10 cellular contexts compared by ENCODE assay signal in genomic region chr10:31864834-31865518, GRCh38.
DNase-seq lines count a peak whose midpoint lies in the region; ATAC-seq, FAIRE-seq and TF ChIP-seq lines count a peak whose summit lies in the region.
"Had no signal": no experiment of that assay in that cellular context is flagged by ENCODE, and none has a peak within 500 bp of the region (broad histone marks: within the 10 kb centered on the region; RNA-seq: fewer than 3 reads in every experiment).

No MANE protein-coding gene starts in this region.

- no peak overlapping the region for H2AFZ ChIP-seq in HCT116 (ENCODE audit: low read depth, low read length, poor library complexity, severe bottlenecking)
- H2AFZ ChIP-seq in trophoblast cell (ENCODE audit: insufficient read depth, low read length, poor library complexity), result no peak overlapping the region

- POLR2A ChIA-PET in HCT116 (lab: Charles Lee), result interaction anchor here (1.4 kb wide), 1 partner anchor 71 kb away, joined by 4 read pairs; no protein-coding TSS in a partner anchor

- H3K27me3 Mint-ChIP-seq in chondrocyte (ENCODE audit: low read depth), result no peaks in the 10 kb centered on the region
- H3K27me3 Mint-ChIP-seq in activated naive CD4-positive, alpha-beta T cell treated with anti-CD3 and anti-CD28 coated beads, Interleukin-2, amount 10 ng/mL, durations not matched to agents 7 days and 5 days, result no peaks in the 10 kb centered on the region

- CTCF ChIA-PET in HCT116 (lab: Charles Lee), result no interaction called here
- CTCF ChIA-PET in activated naive CD4-positive, alpha-beta T cell treated with anti-CD3 and anti-CD28 coated beads, Interleukin-2, amount 10 ng/mL, durations not matched to agents 7 days and 5 days (lab: Charles Lee), result interaction anchor here (1.2 kb wide), 1 partner anchor 141 kb away, joined by 3 read pairs; no protein-coding TSS in a partner anchor

- no peak overlapping the region for H4K8ac ChIP-seq in trophoblast cell (ENCODE audit: low read depth, low read length)

- peak overlapping the region; percentile 3 for H3K4me3 Mint-ChIP-seq in chondrocyte (ENCODE audit: unreplicated experiment)
- H3K4me3 Mint-ChIP-seq in activated naive CD4-positive, alpha-beta T cell treated with anti-CD3 and anti-CD28 coated beads, Interleukin-2, amount 10 ng/mL, durations not matched to agents 7 days and 5 days, result no peak overlapping the region

- no peak overlapping the region for H3K23ac ChIP-seq in trophoblast cell (ENCODE audit: low read length)

- no peaks in the 10 kb centered on the region for H3K9me3 Mint-ChIP-seq in chondrocyte (ENCODE audit: low read depth)
- H3K9me3 Mint-ChIP-seq in activated naive CD4-positive, alpha-beta T cell treated with anti-CD3 and anti-CD28 coated beads, Interleukin-2, amount 10 ng/mL, durations not matched to agents 7 days and 5 days, result no peaks in the 10 kb centered on the region

- no peak overlapping the region for H2AK5ac ChIP-seq in trophoblast cell (ENCODE audit: low read length)

- WGBS in trophoblast cell (ENCODE audit: extremely low coverage, insufficient coverage, insufficient read length), result no CpG with 5 or more reads among the region's 5 CpGs

- peak overlapping the region; percentile 22 for H3K9ac ChIP-seq in HCT116 (ENCODE audit: low read length)
- H3K9ac ChIP-seq in trophoblast cell (ENCODE audit: low read length), result no peak overlapping the region

- no peak overlapping the region for H3K14ac ChIP-seq in trophoblast cell (ENCODE audit: low read length)

- no peaks in the 10 kb centered on the region for H3K79me1 ChIP-seq in trophoblast cell (ENCODE audit: low read length)

- peaks cover 19% of the 10 kb centered on the region for H3K4me1 Mint-ChIP-seq in chondrocyte (ENCODE audit: low read depth)
- H3K4me1 Mint-ChIP-seq in activated naive CD4-positive, alpha-beta T cell treated with anti-CD3 and anti-CD28 coated beads, Interleukin-2, amount 10 ng/mL, durations not matched to agents 7 days and 5 days, result peaks cover 2% of the 10 kb centered on the region

- no peak overlapping the region for H2BK120ac ChIP-seq in trophoblast cell (ENCODE audit: insufficient read depth, low read length, poor library complexity)

- ATAC-seq in HCT116, result peak; percentile 15; the same call in 1 of the 2 replicates

- H3K4me2 ChIP-seq in HCT116 (ENCODE audit: low read length) (peak overlapping the region; percentile 65), trophoblast cell (ENCODE audit: low read length) (no peak overlapping the region)

- H3K79me2 ChIP-seq in HCT116 (ENCODE audit: insufficient read depth, low read length), result peaks cover 100% of the 10 kb centered on the region
- H3K79me2 ChIP-seq in trophoblast cell (ENCODE audit: control insufficient read depth, insufficient read depth, low read length, poor library complexity), result peaks cover 2% of the 10 kb centered on the region

- peaks cover 2% of the 10 kb centered on the region for H3K36me3 Mint-ChIP-seq in chondrocyte (ENCODE audit: low read depth)
- H3K36me3 Mint-ChIP-seq in activated naive CD4-positive, alpha-beta T cell treated with anti-CD3 and anti-CD28 coated beads, Interleukin-2, amount 10 ng/mL, durations not matched to agents 7 days and 5 days, result peaks cover 4% of the 10 kb centered on the region

- no peak overlapping the region for H2BK12ac ChIP-seq in trophoblast cell (ENCODE audit: low read length)

- TF ChIP-seq RAD21 in HCT116 (IDR thresholded peaks at IDR 0.05; ENCODE audit: low read depth), result no peak

- H3K27ac ChIP-seq in HCT116 (ENCODE audit: low read depth, low read length) (peak overlapping the region; percentile 63), trophoblast cell (ENCODE audit: low read depth, low read length) (no peak overlapping the region)

- peak overlapping the region; percentile 52 for H3K27ac Mint-ChIP-seq in chondrocyte (ENCODE audit: unreplicated experiment)
- H3K27ac Mint-ChIP-seq in activated naive CD4-positive, alpha-beta T cell treated with anti-CD3 and anti-CD28 coated beads, Interleukin-2, amount 10 ng/mL, durations not matched to agents 7 days and 5 days, result no peak overlapping the region

- RAD21 ChIA-PET in HCT116 (lab: Charles Lee; ENCODE audit: low non-redundant PET in 1 of 2, low total read pairs in 2 of 2, uncharacterized antibody in 2 of 2, unreplicated experiment in 2 of 2), result interaction anchor here in 1 of 2 experiments (0.6 kb wide), 1 partner anchor 1146 kb away, joined by 5 read pairs; no protein-coding TSS in a partner anchor

- DNase-seq in HCT116 (ENCODE audit: low read depth, low spot score) (no peak), chondrocyte (ENCODE audit: low spot score) (no peak), lung microvascular endothelial cell (ENCODE audit: low read depth in 2 of 2) (peak; percentile 80 to 89), trophoblast cell (no peak), foreskin melanocyte (no peak)
- DNase-seq in activated naive CD4-positive, alpha-beta T cell treated with anti-CD3 and anti-CD28 coated beads, Interleukin-2, amount 10 ng/mL, durations not matched to agents 7 days and 5 days, result no peak
- DNase-seq in stimulated activated CD4-positive, alpha-beta T cell treated with anti-CD3 and anti-CD28 coated beads, Interleukin-15, amount 100 ng/mL, for 24 hours, result no peak
- DNase-seq: NCI-H2081 had no signal

- H3K18ac ChIP-seq in trophoblast cell (ENCODE audit: low read length), result no peak overlapping the region

- H3K4ac ChIP-seq in trophoblast cell (ENCODE audit: low read depth, low read length), result no peak overlapping the region

- no TSS peak for BruUV-seq in HCT116 (replicated peaks; lab: Mats Ljungman, UMichigan)

- no peaks in the 10 kb centered on the region for H3K9me2 ChIP-seq in HCT116 (ENCODE audit: insufficient read depth)

- FAIRE-seq in A204.1 (lab: Jason Lieb, UNC), result peak; percentile 99

- H3K27me3 ChIP-seq in HCT116 (ENCODE audit: insufficient read depth, low read length), result no peaks in the 10 kb centered on the region
- no peaks in the 10 kb centered on the region for H3K27me3 ChIP-seq in trophoblast cell (ENCODE audit: insufficient read depth, low read length)

- intact Hi-C loops in HCT116 (cut with micrococcal nuclease), result loop anchor here (5.0 to 10.0 kb wide), 2 partner anchors 62 to 340 kb away; partner anchors contain the start of gene ARHGAP12

- TF ChIP-seq CTCF in HCT116 (IDR thresholded peaks at IDR 0.05 in 2 of 3, conservative IDR thresholded peaks at IDR 0.05 in 1 of 3; ENCODE audit: borderline replicate concordance in 1 of 3, insufficient read depth in 1 of 3, low read depth in 2 of 3, low read length in 2 of 3), result no peak
- TF ChIP-seq CTCF in chondrocyte (IDR thresholded peaks at IDR 0.05), result no peak

- H3K36me3 ChIP-seq in HCT116 (ENCODE audit: control insufficient read depth in 1 of 2, insufficient read depth in 2 of 2, low read length in 2 of 2) (peaks cover 3 to 10% of the 10 kb centered on the region in 2 experiments; a peak in 3 of 4 replicates), trophoblast cell (ENCODE audit: control insufficient read depth in 1 of 2, insufficient read depth in 2 of 2, low read length in 2 of 2) (peaks cover 2 to 3% of the 10 kb centered on the region in 2 experiments)

- H3K4me3 ChIP-seq in HCT116 (replicated peaks in 1 of 2; ENCODE audit: low read depth in 1 of 2, low read length in 2 of 2), result peak overlapping the region in 1 of 2 experiments; percentile 37; a peak in 3 of 4 replicates
- H3K4me3 ChIP-seq in trophoblast cell (ENCODE audit: low read depth, low read length), result no peak overlapping the region
- H3K4me3 ChIP-seq: lung had no signal

- TF ChIP-seq POLR2A in HCT116 (IDR thresholded peaks at IDR 0.05; ENCODE audit: borderline replicate concordance, extremely low read depth, insufficient read depth, insufficient read length), result no peak

- H2BK5ac ChIP-seq in trophoblast cell (ENCODE audit: low read depth, low read length, poor library complexity), result no peak overlapping the region

- H3K4me1 ChIP-seq in HCT116 (ENCODE audit: control insufficient read depth in 1 of 2, insufficient read depth in 2 of 2, low read length in 2 of 2) (peaks cover 65 to 83% of the 10 kb centered on the region in 2 experiments), trophoblast cell (ENCODE audit: control insufficient read depth in 1 of 2, insufficient read depth in 2 of 2, low read length in 2 of 2) (peaks cover 0 to 4% of the 10 kb centered on the region in 2 experiments)

- H4K12ac ChIP-seq in trophoblast cell (ENCODE audit: low read depth, low read length), result no peak overlapping the region

- no peak overlapping the region for H4K91ac ChIP-seq in trophoblast cell (ENCODE audit: low read depth, low read length)

- no peaks in the 10 kb centered on the region for H4K20me1 ChIP-seq in HCT116 (ENCODE audit: insufficient read depth)

- H3K9me3 ChIP-seq in HCT116 (ENCODE audit: control insufficient read depth in 1 of 2, insufficient read depth in 1 of 2, low read depth in 1 of 2, low read length in 2 of 2), result no peaks in the 10 kb centered on the region
- H3K9me3 ChIP-seq in trophoblast cell (ENCODE audit: insufficient read depth, low read depth, low read length), result no peaks in the 10 kb centered on the region

TF ChIP-seq in HCT116, 20 proteins besides CTCF, POLR2A, EP300 and RAD21:
- TF ChIP-seq ZNF274 (IDR thresholded peaks at IDR 0.05; ENCODE audit: low read depth, low read length) (no peak), EZH2phosphoT487 (IDR thresholded peaks at IDR 0.05; ENCODE audit: borderline replicate concordance) (no peak), JUND (IDR thresholded peaks at IDR 0.05) (peak; percentile 19; the same call in 1 of the 2 replicates), ELF1 (IDR thresholded peaks at IDR 0.05; ENCODE audit: borderline replicate concordance, low read depth) (0 out of 2 replicates have a peak, but pooled peaks have one; percentile 6), SIN3A (IDR thresholded peaks at IDR 0.05; ENCODE audit: low read depth) (peak; percentile 33; the same call in 1 of the 2 replicates), FOSL1 (IDR thresholded peaks at IDR 0.05; ENCODE audit: low read depth) (peak; percentile 24; the same call in 1 of the 2 replicates), SP1 (IDR thresholded peaks at IDR 0.05; ENCODE audit: low read depth) (peak; percentile 37; the same call in 1 of the 2 replicates), YY1 (IDR thresholded peaks at IDR 0.05; ENCODE audit: extremely low read depth, insufficient replicate concordance, low read depth, low read length) (no peak), SRF (IDR thresholded peaks at IDR 0.05; ENCODE audit: low read depth) (no peak), POLR2AphosphoS5 (IDR thresholded peaks at IDR 0.05; ENCODE audit: low read depth, low read length) (no peak)

Comparison
In these comparisons a context has a peak if more than half of its experiments do, and no peak if none do; other contexts are left out.
1. DNase-seq: peak in lung microvascular endothelial cell (2 of 2); none in HCT116 (single experiment), chondrocyte (single experiment), activated naive CD4-positive, alpha-beta T cell treated with anti-CD3 and anti-CD28 coated beads, Interleukin-2, amount 10 ng/mL, durations not matched to agents 7 days and 5 days (single experiment), trophoblast cell (0 of 2), foreskin melanocyte (single experiment) and stimulated activated CD4-positive, alpha-beta T cell treated with anti-CD3 and anti-CD28 coated beads, Interleukin-15, amount 100 ng/mL, for 24 hours (single experiment).